Comparison of ENCODE assay signal across 17 cellular contexts in genomic region chr2:222561151-222561550, GRCh38.
"Had no signal": no experiment of that assay in that cellular context is flagged by ENCODE, and none has a peak within 500 bp of the region (broad histone marks: within the 10 kb centered on the region; RNA-seq: fewer than 3 reads in every experiment).

No MANE protein-coding gene starts in this region.

- H3K36me3 ChIP-seq: colonic mucosa, gastrocnemius medialis, gastroesophageal sphincter, heart left ventricle had no signal

- H3K27ac Mint-ChIP-seq: dendritic cell treated with granulocyte-macrophage colony-stimulating factor and Interleukin-4, amounts not matched to agents 40 ng/mL and 50 ng/mL, for 4 days; endodermal cell had no signal

- DNase-seq: cortex of kidney; effector CD8-positive, alpha-beta T cell; esophagus squamous epithelium; gastrocnemius medialis; glutamatergic neuron had no signal

- H3K4me3 ChIP-seq: colonic mucosa, coronary artery, dorsolateral prefrontal cortex, esophagus muscularis mucosa, esophagus squamous epithelium, gastrocnemius medialis, gastroesophageal sphincter, heart left ventricle, heart right ventricle had no signal

- H3K4me3 Mint-ChIP-seq: dendritic cell treated with granulocyte-macrophage colony-stimulating factor and Interleukin-4, amounts not matched to agents 40 ng/mL and 50 ng/mL, for 4 days; effector memory CD8-positive, alpha-beta T cell; endodermal cell had no signal

- H3K9me3 Mint-ChIP-seq: dendritic cell treated with granulocyte-macrophage colony-stimulating factor and Interleukin-4, amounts not matched to agents 40 ng/mL and 50 ng/mL, for 4 days; effector memory CD8-positive, alpha-beta T cell; endodermal cell had no signal

- H3K27me3 ChIP-seq: colonic mucosa, esophagus muscularis mucosa, esophagus squamous epithelium, foreskin keratinocyte had no signal

- ATAC-seq: effector memory CD8-positive, alpha-beta T cell had no signal

- H3K27ac ChIP-seq: colonic mucosa, coronary artery, dorsolateral prefrontal cortex, epithelial cell of prostate, esophagus muscularis mucosa, esophagus squamous epithelium, foreskin keratinocyte, gastrocnemius medialis, gastroesophageal sphincter, heart left ventricle, heart right ventricle had no signal

- H3K4me1 ChIP-seq: colonic mucosa, esophagus muscularis mucosa, esophagus squamous epithelium, foreskin keratinocyte, gastrocnemius medialis, gastroesophageal sphincter had no signal

- H3K9me3 ChIP-seq: colonic mucosa, esophagus muscularis mucosa, esophagus squamous epithelium, gastrocnemius medialis, gastroesophageal sphincter, heart left ventricle, heart right ventricle had no signal

- H3K27me3 Mint-ChIP-seq: effector memory CD8-positive, alpha-beta T cell had no signal
